ENCODE assay signal across 8 cellular contexts in genomic region chr13:36297259-36297599, GRCh38. TPM values are rescaled to one million over a fixed set of nuclear protein-coding genes. Genes with fewer than 3 reads are reported as not detected.
A peak's percentile ranks its signal among the peaks of the same experiment; 100 is the strongest.
DNase-seq lines count a peak whose midpoint lies in the region; ATAC-seq and TF ChIP-seq lines count a peak whose summit lies in the region.

No MANE protein-coding gene starts in this region.

- H4K20me1 ChIP-seq in mammary epithelial cell (ENCODE audit: insufficient read depth, low read length) = no peaks in the 10 kb centered on the region

- 8% methylated on average over 11 of the region's 11 CpGs for WGBS in mammary epithelial cell (ENCODE audit: low coverage, missing lambda C conversion rate)
- WGBS in right lobe of liver (ENCODE audit: insufficient coverage, low coverage, low lambda C conversion rate, missing lambda C conversion rate) = 6% methylated on average over 11 of the region's 11 CpGs
- 4 to 6% methylated on average over 8 to 11 of the region's 11 CpGs for WGBS in tibial nerve, 2 donors

- H3K4me3 Mint-ChIP-seq in CD14-positive monocyte = peak overlapping the region; percentile 98

- TF ChIP-seq POLR2A in right lobe of liver (IDR thresholded peaks at IDR 0.05) (no peak), tibial nerve (IDR thresholded peaks at IDR 0.05) (no peak)

- H3K4me1 Mint-ChIP-seq in CD14-positive monocyte = peaks cover 18% of the 10 kb centered on the region

- no peaks in the 10 kb centered on the region for H3K9me3 Mint-ChIP-seq in CD14-positive monocyte

- peak; percentile 58 for ATAC-seq in GM19397 (IDR thresholded peaks at IDR 0.05; ENCODE audit: unreplicated experiment)
- peak in 2 of 4 donors; percentile 26 to 29 for ATAC-seq in right lobe of liver
- ATAC-seq in HG03097 (IDR thresholded peaks at IDR 0.05; ENCODE audit: low FRiP score, unreplicated experiment) = no peak

- H3K4me1 ChIP-seq in mammary epithelial cell (ENCODE audit: insufficient read depth, low read length) (no peaks in the 10 kb centered on the region), right lobe of liver (no peaks in the 10 kb centered on the region), tibial nerve (peaks cover 0 to 20% (median 6%) of the 10 kb centered on the region in 4 donors)

- H3K27ac Mint-ChIP-seq in CD14-positive monocyte = peak overlapping the region in 3 of 7 donors; percentile 76 to 88 (median 84)

- no peaks in the 10 kb centered on the region for H3K27me3 ChIP-seq in mammary epithelial cell (ENCODE audit: insufficient read depth, low read length)
- H3K27me3 ChIP-seq in right lobe of liver = no peaks in the 10 kb centered on the region
- H3K27me3 ChIP-seq in tibial nerve = no peaks in the 10 kb centered on the region

- H3K27me3 Mint-ChIP-seq in CD14-positive monocyte (ENCODE audit: low read depth in 3 of 3) = peaks cover 18 to 26% (median 18%) of the 10 kb centered on the region in 3 donors

- peak overlapping the region; percentile 86 for H3K4me2 ChIP-seq in mammary epithelial cell (ENCODE audit: insufficient read depth, low read depth, low read length)

- H3K36me3 ChIP-seq in mammary epithelial cell (ENCODE audit: insufficient read depth, low read length) (peaks cover 1% of the 10 kb centered on the region), right lobe of liver (no peaks in the 10 kb centered on the region), tibial nerve (no peaks in the 10 kb centered on the region)

- intact Hi-C loops in CD14-positive monocyte (cut with micrococcal nuclease) = no loop called here
- intact Hi-C loops in mammary epithelial cell (cut with micrococcal nuclease) = loop anchor here (5.0 kb wide), 2 partner anchors 45 to 100 kb away; no protein-coding TSS in a partner anchor
- intact Hi-C loops in right lobe of liver (cut with DNase I) = no loop called here

- no peaks in the 10 kb centered on the region for H3K79me2 ChIP-seq in mammary epithelial cell (ENCODE audit: insufficient read depth, low read length)

- peaks cover 3 to 16% of the 10 kb centered on the region in 2 donors for H3K36me3 Mint-ChIP-seq in CD14-positive monocyte

- peak overlapping the region; percentile 42 to 59 (median 56) for H3K4me3 ChIP-seq in mammary epithelial cell (replicated peaks in 1 of 3; ENCODE audit: insufficient read depth in 1 of 3, low read depth in 2 of 3, low read length in 3 of 3)
- H3K4me3 ChIP-seq in right lobe of liver = peak overlapping the region; percentile 48 to 52 (median 52)
- H3K4me3 ChIP-seq in tibial nerve = peak overlapping the region; percentile 43 to 72 (median 55)

- no peak for TF ChIP-seq EP300 in tibial nerve (IDR thresholded peaks at IDR 0.05)

- in situ Hi-C loops in mammary epithelial cell (cut with MboI; ENCODE audit: low sequenced_read_pairs in 2 of 2) (loop anchor here in 1 of 2 donors (25.0 kb wide), 1 partner anchor 440 kb away; no protein-coding TSS in a partner anchor), G401 (cut with HindIII; ENCODE audit: low sequenced_read_pairs) (no loop called here)

- H3K27ac ChIP-seq in mammary epithelial cell (ENCODE audit: insufficient read depth, low read depth, low read length) (no peak overlapping the region), right lobe of liver (no peak overlapping the region), tibial nerve (peak overlapping the region in 3 of 4 donors; percentile 17 to 83 (median 38))

- DNase-seq in CD14-positive monocyte (ENCODE audit: low spot score) = no peak
- peak; percentile 28 for DNase-seq in M059J (ENCODE audit: low read depth)
- no peak for DNase-seq in mammary epithelial cell
- DNase-seq in right lobe of liver = no peak
- no peak for DNase-seq in tibial nerve (ENCODE audit: low spot score in 2 of 2)
- DNase-seq in G401 (ENCODE audit: low spot score) = no peak

- peak overlapping the region; percentile 93 for H2AFZ ChIP-seq in mammary epithelial cell (ENCODE audit: low read depth, low read length)

- dilution Hi-C loops in mammary epithelial cell (cut with HindIII; ENCODE audit: low sequenced_read_pairs) = no loop called here

- no peak for TF ChIP-seq CTCF in CD14-positive monocyte (IDR thresholded peaks at IDR 0.05)
- no peak for TF ChIP-seq CTCF in mammary epithelial cell (conservative IDR thresholded peaks at IDR 0.05 in 1 of 2, IDR thresholded peaks at IDR 0.05 in 1 of 2; ENCODE audit: extremely low read depth in 1 of 2, insufficient read depth in 1 of 2, low read depth in 1 of 2, low read length in 2 of 2)
- TF ChIP-seq CTCF in right lobe of liver (IDR thresholded peaks at IDR 0.05) = no peak
- no peak for TF ChIP-seq CTCF in tibial nerve (IDR thresholded peaks at IDR 0.05)

- TSS peak; percentile 18 for BruUV-seq in mammary epithelial cell (replicated peaks; lab: Mats Ljungman, UMichigan)

- H3K9me3 ChIP-seq in mammary epithelial cell (replicated peaks; ENCODE audit: insufficient read depth, low read length) = no peaks in the 10 kb centered on the region
- no peaks in the 10 kb centered on the region for H3K9me3 ChIP-seq in right lobe of liver
- no peaks in the 10 kb centered on the region for H3K9me3 ChIP-seq in tibial nerve

- CTCF ChIA-PET in mammary epithelial cell (lab: Charles Lee; ENCODE audit: low non-redundant PET) = no interaction called here

- peak overlapping the region; percentile 34 for H3K9ac ChIP-seq in mammary epithelial cell (ENCODE audit: insufficient read depth, low read length)

RNA-seq across cellular contexts. Expression of gene CCDC169, which starts 0.4 kb away (rescaled TPM):
- not detected for polyA plus RNA-seq in CD14-positive monocyte
- 3.7 and 5.0 TPM in 2 replicates for total RNA-seq in M059J (2014; rRNA removed; shearing (Covaris generic))
- under 1 TPM; 0.83 to 0.89 TPM for total RNA-seq in mammary epithelial cell
- polyA plus RNA-seq in mammary epithelial cell = 0.31 TPM
- polyA minus RNA-seq in mammary epithelial cell = not detected
- total RNA-seq in right lobe of liver = not detected
- under 1 TPM in 3 of 4 donors, not detected in 1; 0.30 to 0.63 (median 0.39) TPM for total RNA-seq in tibial nerve
- total RNA-seq in G401 (2014; rRNA removed; shearing (Covaris generic)) = not detected in 2 replicates

RNA-seq across cellular contexts. Expression of gene SPART, which starts 49.0 kb away (rescaled TPM):
- polyA plus RNA-seq in CD14-positive monocyte = 10 to 100 TPM; 29.8 to 37.0 TPM
- 37.1 and 52.2 TPM in 2 replicates for total RNA-seq in M059J (2014; rRNA removed; shearing (Covaris generic))
- 10 to 100 TPM; 53.5 to 56.0 TPM for total RNA-seq in mammary epithelial cell
- 49.2 TPM for polyA plus RNA-seq in mammary epithelial cell
- polyA minus RNA-seq in mammary epithelial cell = 21.8 TPM
- total RNA-seq in right lobe of liver = 10 to 100 TPM in 2 of 6 experiments, 1 to 10 TPM in 4; 8.1 to 16.4 (median 9.5) TPM
- 10 to 100 TPM; 50.7 to 77.4 (median 62.4) TPM for total RNA-seq in tibial nerve
- total RNA-seq in G401 (2014; rRNA removed; shearing (Covaris generic)) = 0.31 and 0.43 TPM in 2 replicates

Comparison
In these comparisons a context has a peak if more than half of its experiments do, and no peak if none do; other contexts are left out.
1. H3K27ac ChIP-seq: peak in tibial nerve (3 of 4); none in mammary epithelial cell (single experiment) and right lobe of liver (0 of 3).
2. Peak in every context shown above with its lines, with median percentiles within 50 percentile points of each other: H3K4me3 ChIP-seq.